Comparison of ENCODE assay signal across 9 cellular contexts in the genomic region with DNA sequence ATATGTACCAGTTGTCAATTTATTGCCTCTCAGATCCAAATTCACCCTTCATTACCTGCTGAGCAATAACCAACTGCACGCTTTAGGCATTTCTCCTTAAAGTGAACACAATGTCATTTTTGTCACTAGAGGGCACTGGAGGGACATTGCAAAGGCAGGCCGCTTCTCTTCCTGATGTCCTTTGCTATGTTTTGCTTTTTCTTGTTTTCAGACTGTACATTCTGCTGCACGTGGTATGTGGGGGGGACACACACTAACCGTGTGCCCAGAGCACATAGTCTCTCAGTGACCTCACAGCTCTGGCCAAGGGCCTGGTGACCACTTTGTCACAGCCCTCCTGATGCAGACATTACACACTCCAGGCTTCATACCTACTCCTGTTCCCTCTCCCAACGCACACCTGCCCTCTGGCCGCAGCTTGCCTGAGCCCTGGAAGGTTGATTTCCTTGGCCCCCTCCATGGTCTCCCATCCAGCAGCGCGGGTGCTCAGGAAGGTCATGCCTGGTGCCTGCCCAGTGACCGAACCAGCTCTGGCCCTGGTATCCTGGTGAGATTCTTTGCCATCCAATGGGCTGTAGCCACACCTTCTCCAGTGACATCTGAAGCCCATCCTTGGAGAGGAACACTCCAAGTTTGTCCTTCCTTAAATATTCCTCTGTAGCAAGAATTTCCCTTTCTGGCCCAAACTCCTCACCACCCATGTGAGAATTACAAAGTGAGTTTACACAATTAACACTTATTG. TPM values are rescaled to one million over a fixed set of nuclear protein-coding genes. Genes with fewer than 3 reads are reported as not detected.
A peak's percentile ranks its signal among the peaks of the same experiment; 100 is the strongest.
DNase-seq lines count a peak whose midpoint lies in the region; TF ChIP-seq lines count a peak whose summit lies in the region.
"Had no signal": no experiment of that assay in that cellular context is flagged by ENCODE, and none has a peak within 500 bp of the region (broad histone marks: within the 10 kb centered on the region; RNA-seq: fewer than 3 reads in every experiment).

No MANE protein-coding gene starts in this region.

- H3K9me3 Mint-ChIP-seq in neural crest cell, result peaks cover 4% of the 10 kb centered on the region
- peaks cover 4% of the 10 kb centered on the region for H3K9me3 Mint-ChIP-seq in activated naive CD4-positive, alpha-beta T cell treated with anti-CD3 and anti-CD28 coated beads, Interleukin-2, amount 10 ng/mL, durations not matched to agents 7 days and 5 days

- H3K9ac ChIP-seq in GM23248, result no peak overlapping the region

- H3K36me3 ChIP-seq in GM23248 (ENCODE audit: low read depth) (no peaks in the 10 kb centered on the region), vagina (no peaks in the 10 kb centered on the region)

- H3K4me1 ChIP-seq in GM23248 (ENCODE audit: insufficient read depth), result no peaks in the 10 kb centered on the region
- H3K4me1 ChIP-seq in vagina, result peaks cover 8% of the 10 kb centered on the region

- no peak for TF ChIP-seq POLR2A in vagina (IDR thresholded peaks at IDR 0.05)

- CTCF ChIA-PET in activated naive CD4-positive, alpha-beta T cell treated with anti-CD3 and anti-CD28 coated beads, Interleukin-2, amount 10 ng/mL, durations not matched to agents 7 days and 5 days (lab: Charles Lee), result interaction anchor here (0.5 to 4.2 kb wide), 6 partner anchors 11 to 275 kb away, joined by 3 to 15 read pairs (median 5); no protein-coding TSS in a partner anchor

- H2AFZ ChIP-seq in GM23248, result no peak overlapping the region

- no peaks in the 10 kb centered on the region for H3F3A ChIP-seq in GM23248 (ENCODE audit: insufficient read depth)

- H3K9me3 ChIP-seq in GM23248 (ENCODE audit: low read depth) (no peaks in the 10 kb centered on the region), vagina (no peaks in the 10 kb centered on the region)

- no peak overlapping the region for H3K27ac ChIP-seq in GM23248
- no peak overlapping the region for H3K27ac ChIP-seq in vagina

- H3K79me2 ChIP-seq in GM23248 (ENCODE audit: insufficient read depth), result no peaks in the 10 kb centered on the region

- intact Hi-C loops in vagina (cut with DNase I), result loop anchor here (5.0 kb wide), 1 partner anchor 120 kb away; no protein-coding TSS in a partner anchor

- H3K27me3 ChIP-seq in GM23248 (replicated peaks; ENCODE audit: insufficient read depth) (0 out of 2 replicates have a peak, but pooled peaks cover 4% of the 10 kb centered on the region), vagina (no peaks in the 10 kb centered on the region)

- DNase-seq in AG08395 (ENCODE audit: low spot score), result peak; percentile 14
- peak; percentile 57 for DNase-seq in GM23248
- DNase-seq in NCI-H82 treated with DMSO at 0.1 percent for 48 hours (lab: John Stamatoyannopoulos, UW; ENCODE audit: unreplicated experiment), result peak; percentile 20
- peak; percentile 39 for DNase-seq in dedifferentiated amniotic fluid mesenchymal stem cell (ENCODE audit: extremely low spot score)
- no peak for DNase-seq in neural crest cell (ENCODE audit: low read depth, low spot score)
- DNase-seq in activated naive CD4-positive, alpha-beta T cell treated with anti-CD3 and anti-CD28 coated beads, Interleukin-2, amount 10 ng/mL, durations not matched to agents 7 days and 5 days, result no peak
- DNase-seq in stimulated activated naive CD4-positive, alpha-beta T cell treated with Interleukin-2 at 50 U/mL for 16 hours (lab: John Stamatoyannopoulos, UW), result no peak
- no peak for DNase-seq in vagina (ENCODE audit: extremely low spot score in 2 of 2)

- no peak overlapping the region for H3K4me3 ChIP-seq in GM23248
- no peak overlapping the region for H3K4me3 ChIP-seq in vagina

- peaks cover 54% of the 10 kb centered on the region for H3K27me3 Mint-ChIP-seq in neural crest cell (ENCODE audit: low read depth)
- peaks cover 33% of the 10 kb centered on the region for H3K27me3 Mint-ChIP-seq in activated naive CD4-positive, alpha-beta T cell treated with anti-CD3 and anti-CD28 coated beads, Interleukin-2, amount 10 ng/mL, durations not matched to agents 7 days and 5 days

- H3K4me1 Mint-ChIP-seq in neural crest cell, result no peaks in the 10 kb centered on the region
- H3K4me1 Mint-ChIP-seq in activated naive CD4-positive, alpha-beta T cell treated with anti-CD3 and anti-CD28 coated beads, Interleukin-2, amount 10 ng/mL, durations not matched to agents 7 days and 5 days, result no peaks in the 10 kb centered on the region
- H3K4me1 Mint-ChIP-seq: central memory CD8-positive, alpha-beta T cell had no signal

- no peak overlapping the region for H3K4me2 ChIP-seq in GM23248 (ENCODE audit: unreplicated experiment)

- no peaks in the 10 kb centered on the region for H4K20me1 ChIP-seq in GM23248 (ENCODE audit: insufficient read depth)

- no peaks in the 10 kb centered on the region for H3K9me2 ChIP-seq in GM23248 (ENCODE audit: insufficient read depth)

- TF ChIP-seq CTCF in neural crest cell (conservative IDR thresholded peaks at IDR 0.05) (peak; percentile 64), vagina (IDR thresholded peaks at IDR 0.05) (peak in 1 of 3 experiments; percentile 27)

- in situ Hi-C loops in GM23248 (cut with MboI), result loop anchor here (10.0 kb wide), 2 partner anchors 123 to 273 kb away; a partner anchor contains a TSS

- no peak overlapping the region for H3K4me3 Mint-ChIP-seq in neural crest cell
- no peak overlapping the region for H3K4me3 Mint-ChIP-seq in activated naive CD4-positive, alpha-beta T cell treated with anti-CD3 and anti-CD28 coated beads, Interleukin-2, amount 10 ng/mL, durations not matched to agents 7 days and 5 days
- H3K4me3 Mint-ChIP-seq: central memory CD8-positive, alpha-beta T cell had no signal

- 39 to 41% methylated on average over 9 of the region's 9 CpGs for WGBS in GM23248 (ENCODE audit: low coverage in 1 of 2, low lambda C conversion rate in 2 of 2, missing lambda C conversion rate in 2 of 2), 2 experiments

- H3K36me3 Mint-ChIP-seq in neural crest cell (ENCODE audit: low read depth), result no peaks in the 10 kb centered on the region
- H3K36me3 Mint-ChIP-seq in activated naive CD4-positive, alpha-beta T cell treated with anti-CD3 and anti-CD28 coated beads, Interleukin-2, amount 10 ng/mL, durations not matched to agents 7 days and 5 days, result no peaks in the 10 kb centered on the region

- H3K27ac Mint-ChIP-seq in neural crest cell (ENCODE audit: unreplicated experiment), result peak overlapping the region; percentile 43
- H3K27ac Mint-ChIP-seq in activated naive CD4-positive, alpha-beta T cell treated with anti-CD3 and anti-CD28 coated beads, Interleukin-2, amount 10 ng/mL, durations not matched to agents 7 days and 5 days, result no peak overlapping the region

RNA-seq across cellular contexts. Expression of a gene that starts 39.9 kb away (rescaled TPM):
- not detected in 2 replicates for total RNA-seq in GM23248 (2014; rRNA removed; shearing (Covaris generic))
- not detected in 2 replicates for polyA plus RNA-seq in GM23248 (2016; fragmentation: Nextera tagmentation; extraction: Ambion mirVana)
- total RNA-seq in neural crest cell (not detected in 2 replicates), vagina (not detected)

Comparison
In these comparisons a context has a peak if more than half of its experiments do, and no peak if none do; other contexts are left out.
1. DNase-seq: peak in AG08395 (single experiment), GM23248 (single experiment), NCI-H82 treated with DMSO at 0.1 percent for 48 hours (single experiment) and dedifferentiated amniotic fluid mesenchymal stem cell (single experiment); none in neural crest cell (single experiment), activated naive CD4-positive, alpha-beta T cell treated with anti-CD3 and anti-CD28 coated beads, Interleukin-2, amount 10 ng/mL, durations not matched to agents 7 days and 5 days (single experiment), stimulated activated naive CD4-positive, alpha-beta T cell treated with Interleukin-2 at 50 U/mL for 16 hours (single experiment) and vagina (0 of 2).